ENCODE assay signal across 30 cellular contexts in the genomic region with DNA sequence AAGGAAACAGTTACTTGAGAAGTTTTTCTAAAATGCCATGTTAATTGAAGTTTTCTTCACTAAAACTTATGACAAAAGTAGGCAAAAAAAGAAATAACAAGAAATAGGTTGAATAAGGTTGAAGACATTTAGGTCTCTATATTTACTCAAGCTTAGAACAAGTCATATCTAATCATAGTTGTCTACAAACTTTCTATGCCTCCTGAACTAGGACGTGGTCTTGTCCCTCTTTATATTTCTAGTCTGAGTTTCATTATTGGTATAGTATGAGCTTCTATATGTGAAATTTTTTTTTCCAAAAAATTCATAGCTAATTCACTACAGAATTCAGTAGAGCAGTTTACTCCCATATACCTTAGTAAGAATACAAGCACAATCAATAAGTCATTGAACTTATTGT.
"Had no signal": no experiment of that assay in that cellular context is flagged by ENCODE, and none has a peak within 500 bp of the region (broad histone marks: within the 10 kb centered on the region; RNA-seq: fewer than 3 reads in every experiment).

No MANE protein-coding gene starts in this region.

- H3K4me3 ChIP-seq: SJCRH30, SK-N-MC had no signal

- H3K9me3 ChIP-seq: SJCRH30 had no signal

- H3K36me3 Mint-ChIP-seq: activated CD4-positive, alpha-beta memory T cell treated with anti-CD3 and anti-CD28 coated beads for 36 hours; activated naive CD8-positive, alpha-beta T cell had no signal

- H3K36me3 ChIP-seq: brain microvascular endothelial cell, SJCRH30 had no signal

- H3K27me3 ChIP-seq: brain microvascular endothelial cell, SJCRH30 had no signal

- H3K4me1 ChIP-seq: SJCRH30 had no signal

- H3K27ac Mint-ChIP-seq: activated CD4-positive, alpha-beta memory T cell treated with anti-CD3 and anti-CD28 coated beads for 36 hours; activated CD4-positive, alpha-beta T cell treated with anti-CD3 and anti-CD28 coated beads for 36 hours; activated naive CD4-positive, alpha-beta T cell treated with anti-CD3 and anti-CD28 coated beads for 36 hours; activated naive CD8-positive, alpha-beta T cell; activated naive CD8-positive, alpha-beta T cell treated with anti-CD3 and anti-CD28 coated beads, Interleukin-2, amount 50 U/mL, for 24 hours; activated T-helper 1 cell treated with anti-CD3 and anti-CD28 coated beads, Interleukin-12 subunit alpha, Interleukin-12 subunit beta, Interleukin-2, Interleukin-4 antibody, amounts not matched to agents 30 ng/mL and 10 ng/mL and 1 ng/mL, durations not matched to agents 14 hours and 24 hours and 36 hours; T-helper 1 cell treated with Interleukin-12 subunit alpha and Interleukin-12 subunit beta and Interleukin-4 antibody, amounts not matched to agents 30 μg/mL and 1 μg/mL, for 36 hours; T-helper 2 cell treated with Interferon-gamma antibody and Interleukin-4, amounts not matched to agents 5 μg/mL and 100 μg/mL, for 36 hours had no signal

- DNase-seq: activated CD4-positive, alpha-beta memory T cell treated with anti-CD3 and anti-CD28 coated beads for 36 hours; activated CD4-positive, alpha-beta T cell treated with anti-CD3 and anti-CD28 coated beads for 36 hours; activated CD4-positive, alpha-beta T cell treated with anti-CD3 and anti-CD28 coated beads, Interleukin-2, amount 50 U/mL, for 1 hour; activated CD8-positive, alpha-beta memory T cell treated with anti-CD3 and anti-CD28 coated beads, Interleukin-2, amount 50 U/mL, for 4 hours; activated gamma-delta T cell treated with Interleukin-2 at 50 U/mL for 16 hours; activated naive CD4-positive, alpha-beta T cell treated with anti-CD3 and anti-CD28 coated beads for 36 hours; activated naive CD8-positive, alpha-beta T cell treated with anti-CD3 and anti-CD28 coated beads, Interleukin-2, amount 50 U/mL, for 24 hours; activated T-cell treated with anti-CD3 and anti-CD28 coated beads for 4 hours; activated T-cell treated with anti-CD3 and anti-CD28 coated beads, Interleukin-2, amount 50 U/mL, for 4 hours; anterior cingulate cortex; brain microvascular endothelial cell; central memory CD4-positive, alpha-beta T cell; NCI-H1092; NCI-H1436 treated with DMSO at 0.1 percent for 48 hours; NCI-H1694 treated with DMSO at 0.1 percent for 48 hours; NCI-H2029; NCI-H2171; NCI-H510A; NCI-H526; NCI-H748 treated with DMSO at 0.1 percent for 48 hours; NK-92 treated with Interleukin-12 subunit alpha and Interleukin-12 subunit beta, amount 100 ng/mL, for 24 hours; OCI-M1; Right ventricle myocardium superior had no signal

- ATAC-seq: activated CD4-positive, alpha-beta T cell treated with anti-CD3 and anti-CD28 coated beads for 36 hours; activated naive CD8-positive, alpha-beta T cell treated with anti-CD3 and anti-CD28 coated beads, Interleukin-2, amount 50 U/mL, for 24 hours had no signal

- H3K27ac ChIP-seq: brain microvascular endothelial cell, SJCRH30, SK-N-MC had no signal

- H3K4me1 Mint-ChIP-seq: activated CD4-positive, alpha-beta T cell treated with anti-CD3 and anti-CD28 coated beads for 36 hours; activated naive CD8-positive, alpha-beta T cell treated with anti-CD3 and anti-CD28 coated beads, Interleukin-2, amount 50 U/mL, for 24 hours had no signal

- H3K27me3 Mint-ChIP-seq: activated CD4-positive, alpha-beta memory T cell treated with anti-CD3 and anti-CD28 coated beads for 36 hours; activated CD4-positive, alpha-beta T cell treated with anti-CD3 and anti-CD28 coated beads for 36 hours; activated naive CD8-positive, alpha-beta T cell; activated naive CD8-positive, alpha-beta T cell treated with anti-CD3 and anti-CD28 coated beads, Interleukin-2, amount 50 U/mL, for 24 hours had no signal

- H3K4me3 Mint-ChIP-seq: activated CD4-positive, alpha-beta memory T cell treated with anti-CD3 and anti-CD28 coated beads for 36 hours; activated CD4-positive, alpha-beta T cell treated with anti-CD3 and anti-CD28 coated beads for 36 hours; activated naive CD4-positive, alpha-beta T cell treated with anti-CD3 and anti-CD28 coated beads for 36 hours; activated naive CD8-positive, alpha-beta T cell; activated naive CD8-positive, alpha-beta T cell treated with anti-CD3 and anti-CD28 coated beads, Interleukin-2, amount 50 U/mL, for 24 hours; activated T-cell treated with anti-CD3 and anti-CD28 coated beads, Interleukin-2, amount 50 U/mL, for 4 hours; activated T-helper 1 cell treated with anti-CD3 and anti-CD28 coated beads, Interleukin-12 subunit alpha, Interleukin-12 subunit beta, Interleukin-2, Interleukin-4 antibody, amounts not matched to agents 30 ng/mL and 10 ng/mL and 1 ng/mL, durations not matched to agents 14 hours and 24 hours and 36 hours; T-helper 1 cell treated with Interleukin-12 subunit alpha and Interleukin-12 subunit beta and Interleukin-4 antibody, amounts not matched to agents 30 μg/mL and 1 μg/mL, for 36 hours; T-helper 2 cell treated with Interferon-gamma antibody and Interleukin-4, amounts not matched to agents 5 μg/mL and 100 μg/mL, for 36 hours had no signal

- H3K9me3 Mint-ChIP-seq: activated CD4-positive, alpha-beta memory T cell treated with anti-CD3 and anti-CD28 coated beads for 36 hours; activated naive CD8-positive, alpha-beta T cell treated with anti-CD3 and anti-CD28 coated beads, Interleukin-2, amount 50 U/mL, for 24 hours; activated T-helper 1 cell treated with anti-CD3 and anti-CD28 coated beads, Interleukin-12 subunit alpha, Interleukin-12 subunit beta, Interleukin-2, Interleukin-4 antibody, amounts not matched to agents 30 ng/mL and 10 ng/mL and 1 ng/mL, durations not matched to agents 14 hours and 24 hours and 36 hours; T-helper 1 cell treated with Interleukin-12 subunit alpha and Interleukin-12 subunit beta and Interleukin-4 antibody, amounts not matched to agents 30 μg/mL and 1 μg/mL, for 36 hours; T-helper 2 cell treated with Interferon-gamma antibody and Interleukin-4, amounts not matched to agents 5 μg/mL and 100 μg/mL, for 36 hours had no signal

- FAIRE-seq: TTC549 had no signal
